ENCODE assay signal across 1 cellular context in the genomic region with DNA sequence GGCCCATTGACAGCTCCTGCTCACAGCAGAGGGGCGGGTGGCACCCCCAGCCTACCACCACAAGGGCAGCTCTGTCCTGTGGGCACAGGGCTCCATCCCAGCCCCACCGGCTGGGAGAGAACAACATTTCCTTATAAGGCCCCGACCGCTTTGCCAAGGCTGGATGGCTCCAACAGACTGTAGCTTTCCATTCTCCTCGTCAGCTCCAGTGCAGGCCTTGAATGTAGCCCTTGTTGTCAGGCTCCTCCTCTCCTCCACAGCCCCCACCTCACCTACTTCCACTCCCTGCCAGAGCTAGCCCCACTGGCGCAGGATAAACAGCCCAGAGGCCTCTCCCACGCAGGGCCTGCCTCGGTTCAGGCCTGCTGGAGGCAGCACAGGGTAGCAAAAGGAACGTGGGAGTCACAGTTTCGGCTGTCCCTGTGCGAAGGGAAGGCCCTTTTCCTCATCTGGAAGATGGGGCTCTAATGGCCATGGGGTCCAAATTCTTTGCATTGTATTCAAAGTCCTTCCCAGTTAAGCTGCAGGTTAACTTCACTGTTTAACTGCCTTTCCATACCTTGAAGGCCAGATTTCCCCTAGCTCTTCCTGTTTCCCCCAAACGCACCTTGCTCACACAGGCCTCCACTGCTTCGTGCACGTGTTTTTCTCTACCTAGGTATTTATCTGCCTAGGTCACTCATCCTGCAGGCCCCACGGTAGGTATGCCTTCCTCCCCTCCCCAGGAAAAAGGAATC.
TF ChIP-seq lines count a peak whose summit lies in the region.

No MANE protein-coding gene starts in this region.

TF ChIP-seq in HepG2, 621 proteins besides CTCF, POLR2A, EP300 and RAD21 (continued from another document and continues in another):
- TF ChIP-seq ZBTB34 (CRISPR knock-in tag; IDR thresholded peaks at IDR 0.05) (peak; percentile 62; the same call in 1 of the 2 replicates), ZNF605 (CRISPR knock-in tag; IDR thresholded peaks at IDR 0.05) (peak; percentile 63; the same call in 1 of the 2 replicates), NCOR1 (IDR thresholded peaks at IDR 0.05; ENCODE audit: borderline replicate concordance, low read length) (no peak; the same call in 1 of the 2 replicates), ZSCAN5A (CRISPR knock-in tag; IDR thresholded peaks at IDR 0.05; ENCODE audit: borderline replicate concordance) (peak; percentile 77; the same call in 1 of the 2 replicates), ZNF747 (CRISPR knock-in tag; IDR thresholded peaks at IDR 0.05; ENCODE audit: borderline replicate concordance) (peak; percentile 17; the same call in 1 of the 2 replicates), ZBTB8A (CRISPR knock-in tag; IDR thresholded peaks at IDR 0.05; ENCODE audit: borderline replicate concordance, low read depth) (no peak), ZNF740 (CRISPR knock-in tag; IDR thresholded peaks at IDR 0.05) (0 out of 2 replicates have a peak, but pooled peaks have one; percentile 18), YEATS2 (CRISPR knock-in tag; IDR thresholded peaks at IDR 0.05; ENCODE audit: borderline replicate concordance) (no peak), NFAT5 (CRISPR knock-in tag; IDR thresholded peaks at IDR 0.05) (no peak), ADNP (CRISPR knock-in tag; IDR thresholded peaks at IDR 0.05) (peak; percentile 30; the same call in 1 of the 2 replicates), ZNF205 (CRISPR knock-in tag; IDR thresholded peaks at IDR 0.05) (peak; percentile 10; the same call in 1 of the 2 replicates), RCOR2 (CRISPR knock-in tag; IDR thresholded peaks at IDR 0.05) (peak; percentile 33; the same call in 1 of the 2 replicates), ZNF234 (CRISPR knock-in tag; conservative IDR thresholded peaks at IDR 0.05) (no peak), KAT2B (IDR thresholded peaks at IDR 0.05; ENCODE audit: borderline replicate concordance, low read depth, low read length) (no peak), NFE2 (CRISPR knock-in tag; IDR thresholded peaks at IDR 0.05) (no peak), ZMYM3 (CRISPR knock-in tag; IDR thresholded peaks at IDR 0.05) (peak; percentile 87), DPF2 (CRISPR knock-in tag; IDR thresholded peaks at IDR 0.05; ENCODE audit: borderline replicate concordance, low read depth) (no peak), SMAD1 (CRISPR knock-in tag; IDR thresholded peaks at IDR 0.05; ENCODE audit: borderline replicate concordance, low read depth) (peak; percentile 92; the same call in 1 of the 2 replicates), SPEN (CRISPR knock-in tag; IDR thresholded peaks at IDR 0.05; ENCODE audit: low read depth) (peak; percentile 27; the same call in 1 of the 2 replicates), ZNF441 (CRISPR knock-in tag; IDR thresholded peaks at IDR 0.05; ENCODE audit: borderline replicate concordance) (peak; percentile 39; the same call in 1 of the 2 replicates), ZNF44 (CRISPR knock-in tag; IDR thresholded peaks at IDR 0.05) (peak; percentile 79; the same call in 1 of the 2 replicates), ZNF24 (IDR thresholded peaks at IDR 0.05) (no peak), GMEB1 (CRISPR knock-in tag; IDR thresholded peaks at IDR 0.05; ENCODE audit: borderline replicate concordance) (no peak), ZNF841 (CRISPR knock-in tag; IDR thresholded peaks at IDR 0.05; ENCODE audit: borderline replicate concordance) (no peak), EHMT2 (IDR thresholded peaks at IDR 0.05; ENCODE audit: borderline replicate concordance, low read depth, low read length) (no peak), ZBTB33 (CRISPR knock-in tag; IDR thresholded peaks at IDR 0.05) (peak; percentile 75; the same call in 1 of the 2 replicates), CBX2 (IDR thresholded peaks at IDR 0.05; ENCODE audit: low read depth, low read length) (no peak), CBX2 (CRISPR knock-in tag; IDR thresholded peaks at IDR 0.05; ENCODE audit: low read depth) (no peak), RFXAP (CRISPR knock-in tag; IDR thresholded peaks at IDR 0.05; ENCODE audit: borderline replicate concordance) (peak; percentile 64; the same call in 1 of the 2 replicates), ZSCAN12 (CRISPR knock-in tag; IDR thresholded peaks at IDR 0.05) (no peak), TARDBP (CRISPR knock-in tag; IDR thresholded peaks at IDR 0.05) (peak; percentile 54), FOXO1 (CRISPR knock-in tag; IDR thresholded peaks at IDR 0.05) (peak; percentile 83)
- TF ChIP-seq, protein P1, sequence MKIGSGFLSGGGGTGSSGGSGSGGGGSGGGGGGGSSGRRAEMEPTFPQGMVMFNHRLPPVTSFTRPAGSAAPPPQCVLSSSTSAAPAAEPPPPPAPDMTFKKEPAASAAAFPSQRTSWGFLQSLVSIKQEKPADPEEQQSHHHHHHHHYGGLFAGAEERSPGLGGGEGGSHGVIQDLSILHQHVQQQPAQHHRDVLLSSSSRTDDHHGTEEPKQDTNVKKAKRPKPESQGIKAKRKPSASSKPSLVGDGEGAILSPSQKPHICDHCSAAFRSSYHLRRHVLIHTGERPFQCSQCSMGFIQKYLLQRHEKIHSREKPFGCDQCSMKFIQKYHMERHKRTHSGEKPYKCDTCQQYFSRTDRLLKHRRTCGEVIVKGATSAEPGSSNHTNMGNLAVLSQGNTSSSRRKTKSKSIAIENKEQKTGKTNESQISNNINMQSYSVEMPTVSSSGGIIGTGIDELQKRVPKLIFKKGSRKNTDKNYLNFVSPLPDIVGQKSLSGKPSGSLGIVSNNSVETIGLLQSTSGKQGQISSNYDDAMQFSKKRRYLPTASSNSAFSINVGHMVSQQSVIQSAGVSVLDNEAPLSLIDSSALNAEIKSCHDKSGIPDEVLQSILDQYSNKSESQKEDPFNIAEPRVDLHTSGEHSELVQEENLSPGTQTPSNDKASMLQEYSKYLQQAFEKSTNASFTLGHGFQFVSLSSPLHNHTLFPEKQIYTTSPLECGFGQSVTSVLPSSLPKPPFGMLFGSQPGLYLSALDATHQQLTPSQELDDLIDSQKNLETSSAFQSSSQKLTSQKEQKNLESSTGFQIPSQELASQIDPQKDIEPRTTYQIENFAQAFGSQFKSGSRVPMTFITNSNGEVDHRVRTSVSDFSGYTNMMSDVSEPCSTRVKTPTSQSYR (CRISPR knock-in tag; IDR thresholded peaks at IDR 0.05; ENCODE audit: borderline replicate concordance) = no peak
- TF ChIP-seq, protein P2, sequence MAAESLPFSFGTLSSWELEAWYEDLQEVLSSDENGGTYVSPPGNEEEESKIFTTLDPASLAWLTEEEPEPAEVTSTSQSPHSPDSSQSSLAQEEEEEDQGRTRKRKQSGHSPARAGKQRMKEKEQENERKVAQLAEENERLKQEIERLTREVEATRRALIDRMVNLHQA (CRISPR knock-in tag; IDR thresholded peaks at IDR 0.05) = no peak
- TF ChIP-seq, protein P3, sequence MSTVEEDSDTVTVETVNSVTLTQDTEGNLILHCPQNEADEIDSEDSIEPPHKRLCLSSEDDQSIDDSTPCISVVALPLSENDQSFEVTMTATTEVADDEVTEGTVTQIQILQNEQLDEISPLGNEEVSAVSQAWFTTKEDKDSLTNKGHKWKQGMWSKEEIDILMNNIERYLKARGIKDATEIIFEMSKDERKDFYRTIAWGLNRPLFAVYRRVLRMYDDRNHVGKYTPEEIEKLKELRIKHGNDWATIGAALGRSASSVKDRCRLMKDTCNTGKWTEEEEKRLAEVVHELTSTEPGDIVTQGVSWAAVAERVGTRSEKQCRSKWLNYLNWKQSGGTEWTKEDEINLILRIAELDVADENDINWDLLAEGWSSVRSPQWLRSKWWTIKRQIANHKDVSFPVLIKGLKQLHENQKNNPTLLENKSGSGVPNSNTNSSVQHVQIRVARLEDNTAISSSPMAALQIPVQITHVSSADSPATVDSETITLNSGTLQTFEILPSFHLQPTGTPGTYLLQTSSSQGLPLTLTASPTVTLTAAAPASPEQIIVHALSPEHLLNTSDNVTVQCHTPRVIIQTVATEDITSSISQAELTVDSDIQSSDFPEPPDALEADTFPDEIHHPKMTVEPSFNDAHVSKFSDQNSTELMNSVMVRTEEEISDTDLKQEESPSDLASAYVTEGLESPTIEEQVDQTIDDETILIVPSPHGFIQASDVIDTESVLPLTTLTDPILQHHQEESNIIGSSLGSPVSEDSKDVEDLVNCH (CRISPR knock-in tag; IDR thresholded peaks at IDR 0.05) = no peak
- TF ChIP-seq, protein P4, sequence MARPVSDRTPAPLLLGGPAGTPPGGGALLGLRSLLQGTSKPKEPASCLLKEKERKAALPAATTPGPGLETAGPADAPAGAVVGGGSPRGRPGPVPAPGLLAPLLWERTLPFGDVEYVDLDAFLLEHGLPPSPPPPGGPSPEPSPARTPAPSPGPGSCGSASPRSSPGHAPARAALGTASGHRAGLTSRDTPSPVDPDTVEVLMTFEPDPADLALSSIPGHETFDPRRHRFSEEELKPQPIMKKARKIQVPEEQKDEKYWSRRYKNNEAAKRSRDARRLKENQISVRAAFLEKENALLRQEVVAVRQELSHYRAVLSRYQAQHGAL (CRISPR knock-in tag; IDR thresholded peaks at IDR 0.05; ENCODE audit: not compliant biosample characterization) = no peak
